18 cellular contexts compared by ENCODE assay signal in the genomic region with DNA sequence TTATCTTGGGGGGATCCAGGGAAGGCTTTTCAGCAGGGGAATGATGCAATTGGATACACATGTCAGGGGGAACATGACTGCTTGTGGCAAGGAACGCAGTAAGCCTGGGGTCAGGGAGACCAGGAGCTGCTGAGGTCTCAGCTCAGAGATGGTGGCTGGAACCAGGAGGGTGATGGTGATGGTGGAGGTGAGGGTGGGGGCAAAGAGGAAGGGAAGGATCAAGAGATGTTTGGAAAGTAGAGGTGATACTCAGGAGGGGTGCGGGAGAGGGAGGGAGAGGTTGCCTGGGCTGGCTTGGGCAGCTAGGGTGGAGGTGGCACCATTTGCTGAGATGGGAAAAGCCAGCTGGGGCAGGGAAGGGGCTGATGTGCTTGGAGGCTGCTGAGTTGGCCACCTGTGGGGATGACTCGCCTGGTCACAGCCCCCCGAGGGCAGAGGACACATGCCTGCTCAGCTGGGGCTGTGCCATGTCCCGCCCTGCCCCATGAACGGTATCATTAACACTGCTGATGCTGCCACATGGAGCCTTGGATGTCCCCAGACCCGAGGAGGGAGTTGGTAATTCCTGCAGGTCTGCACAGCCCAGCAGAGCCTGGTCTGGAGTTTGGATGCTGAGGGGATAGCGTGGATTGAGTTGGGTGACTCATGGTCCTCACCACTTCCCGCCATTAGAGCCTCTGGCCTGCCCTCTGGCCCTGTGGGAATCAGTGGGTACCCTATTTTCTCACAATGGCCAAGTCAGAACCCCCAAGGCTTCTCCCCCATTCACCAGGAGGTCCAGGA. TPM values are rescaled to one million over a fixed set of nuclear protein-coding genes. Genes with fewer than 3 reads are reported as not detected.
DNase-seq lines count a peak whose midpoint lies in the region; ATAC-seq and TF ChIP-seq lines count a peak whose summit lies in the region.
"Had no signal": no experiment of that assay in that cellular context is flagged by ENCODE, and none has a peak within 500 bp of the region (broad histone marks: within the 10 kb centered on the region; RNA-seq: fewer than 3 reads in every experiment).

No MANE protein-coding gene starts in this region.

- peak; percentile 39 for DNase-seq in activated CD8-positive, alpha-beta memory T cell treated with anti-CD3 and anti-CD28 coated beads, Interleukin-2, amount 50 U/mL, for 48 hours
- DNase-seq in activated CD8-positive, alpha-beta memory T cell treated with anti-CD3 and anti-CD28 coated beads, Interleukin-2, amount 50 U/mL, for 4 hours, result no peak
- DNase-seq in HT1080 (ENCODE audit: low read depth) (peak; percentile 77), chondrocyte (ENCODE audit: low spot score) (peak; percentile 68), sciatic nerve (ENCODE audit: low spot score) (peak; percentile 41), OCI-M1 (lab: John Stamatoyannopoulos, UW) (no peak), foreskin fibroblast (no peak), mucosa of gallbladder (ENCODE audit: low spot score) (no peak)
- DNase-seq: activated CD4-positive, alpha-beta T cell treated with anti-CD3 and anti-CD28 coated beads for 1 hour; DND-41; NCI-H2107 had no signal

- no peak overlapping the region for H3K4me3 ChIP-seq in foreskin fibroblast (ENCODE audit: low read depth in 1 of 2, low read length in 2 of 2)
- H3K4me3 ChIP-seq: tibial nerve had no signal

- H3K4me3 Mint-ChIP-seq in chondrocyte (ENCODE audit: unreplicated experiment), result no peak overlapping the region
- H3K4me3 Mint-ChIP-seq: CD4-positive, alpha-beta T cell; dendritic cell treated with granulocyte-macrophage colony-stimulating factor and Interleukin-4, amounts not matched to agents 40 ng/mL and 50 ng/mL, for 4 days; T-helper 1 cell treated with Interleukin-12 subunit alpha and Interleukin-12 subunit beta and Interleukin-4 antibody, amounts not matched to agents 30 μg/mL and 1 μg/mL, for 36 hours had no signal

- peak overlapping the region; percentile 73 for H3K27ac Mint-ChIP-seq in chondrocyte (ENCODE audit: unreplicated experiment)
- H3K27ac Mint-ChIP-seq: activated T-helper 2 cell treated with anti-CD3 and anti-CD28 coated beads, Interferon-gamma antibody, Interleukin-2, Interleukin-4, amounts not matched to agents 10 μg/mL and 5 μg/mL and 100 μg/mL, durations not matched to agents 14 hours and 24 hours and 36 hours; CD4-positive, alpha-beta T cell; dendritic cell treated with granulocyte-macrophage colony-stimulating factor and Interleukin-4, amounts not matched to agents 40 ng/mL and 50 ng/mL, for 4 days; T-helper 1 cell treated with Interleukin-12 subunit alpha and Interleukin-12 subunit beta and Interleukin-4 antibody, amounts not matched to agents 30 μg/mL and 1 μg/mL, for 36 hours had no signal

- no peak for ATAC-seq in sciatic nerve
- ATAC-seq: Right ventricle myocardium inferior had no signal

- H3K4me1 Mint-ChIP-seq in chondrocyte (ENCODE audit: low read depth), result peaks cover 35% of the 10 kb centered on the region

- intact Hi-C loops in sciatic nerve (cut with DNase I), result no loop called here

- H3K27me3 Mint-ChIP-seq in chondrocyte (ENCODE audit: low read depth), result no peaks in the 10 kb centered on the region
- H3K27me3 Mint-ChIP-seq: CD4-positive, alpha-beta T cell had no signal

- H3K9me3 Mint-ChIP-seq in chondrocyte (ENCODE audit: low read depth), result no peaks in the 10 kb centered on the region
- H3K9me3 Mint-ChIP-seq: activated T-helper 2 cell treated with anti-CD3 and anti-CD28 coated beads, Interferon-gamma antibody, Interleukin-2, Interleukin-4, amounts not matched to agents 10 μg/mL and 5 μg/mL and 100 μg/mL, durations not matched to agents 14 hours and 24 hours and 36 hours; CD4-positive, alpha-beta T cell; dendritic cell treated with granulocyte-macrophage colony-stimulating factor and Interleukin-4, amounts not matched to agents 40 ng/mL and 50 ng/mL, for 4 days; T-helper 1 cell treated with Interleukin-12 subunit alpha and Interleukin-12 subunit beta and Interleukin-4 antibody, amounts not matched to agents 30 μg/mL and 1 μg/mL, for 36 hours had no signal

- H3K36me3 Mint-ChIP-seq in chondrocyte (ENCODE audit: low read depth), result no peaks in the 10 kb centered on the region

- no peak for TF ChIP-seq CTCF in chondrocyte (IDR thresholded peaks at IDR 0.05)
- no peak for TF ChIP-seq CTCF in foreskin fibroblast (IDR thresholded peaks at IDR 0.05; ENCODE audit: low read depth, low read length)

RNA-seq across cellular contexts. Expression of gene PADI1, which starts 6.3 kb away (rescaled TPM):
- total RNA-seq in HT1080 (2014; rRNA removed; shearing (Covaris generic)), result 0.47 and 0.66 TPM in 2 replicates
- polyA plus RNA-seq in HT1080 (2015; cell fraction: cytosol; rRNA removed), result 1.5 TPM in 2 replicates
- 3.3 and 3.9 TPM in 2 replicates for polyA plus RNA-seq in HT1080 (2015; cell fraction: nucleus; rRNA removed)
- total RNA-seq in chondrocyte, result 0.41 to 0.97 TPM (median 0.70 TPM) in 3 replicates
- not detected for total RNA-seq in sciatic nerve
- total RNA-seq in mucosa of gallbladder, result not detected
- total RNA-seq: activated T-helper 2 cell treated with anti-CD3 and anti-CD28 coated beads, Interferon-gamma antibody, Interleukin-2, Interleukin-4, amounts not matched to agents 10 μg/mL and 5 μg/mL and 100 μg/mL, durations not matched to agents 14 hours and 24 hours and 36 hours; CD4-positive, alpha-beta T cell; Right ventricle myocardium inferior; skeletal muscle tissue; tibial nerve had no signal

RNA-seq across cellular contexts. Expression of gene PADI3, which starts 50.2 kb away (rescaled TPM):
- total RNA-seq in HT1080 (2014; rRNA removed; shearing (Covaris generic)), result 0.39 and 0.57 TPM in 2 replicates
- polyA plus RNA-seq in HT1080 (2015; cell fraction: cytosol; rRNA removed), result 0.48 and 0.85 TPM in 2 replicates
- 3.4 and 3.5 TPM in 2 replicates for polyA plus RNA-seq in HT1080 (2015; cell fraction: nucleus; rRNA removed)
- total RNA-seq in chondrocyte, result not detected in 3 replicates
- total RNA-seq in sciatic nerve, result not detected
- 0.72 TPM for total RNA-seq in mucosa of gallbladder
- total RNA-seq: activated T-helper 2 cell treated with anti-CD3 and anti-CD28 coated beads, Interferon-gamma antibody, Interleukin-2, Interleukin-4, amounts not matched to agents 10 μg/mL and 5 μg/mL and 100 μg/mL, durations not matched to agents 14 hours and 24 hours and 36 hours; CD4-positive, alpha-beta T cell; Right ventricle myocardium inferior; skeletal muscle tissue; tibial nerve had no signal

Comparison
In these comparisons a context has a peak if more than half of its experiments do, and no peak if none do; other contexts are left out.
1. DNase-seq: peak in activated CD8-positive, alpha-beta memory T cell treated with anti-CD3 and anti-CD28 coated beads, Interleukin-2, amount 50 U/mL, for 48 hours (single experiment), HT1080 (single experiment), chondrocyte (single experiment) and sciatic nerve (single experiment); none in activated CD8-positive, alpha-beta memory T cell treated with anti-CD3 and anti-CD28 coated beads, Interleukin-2, amount 50 U/mL, for 4 hours (single experiment), OCI-M1 (single experiment), foreskin fibroblast (0 of 2) and mucosa of gallbladder (single experiment).